In genomic region chr11:20110908-20111669, GRCh38 we compare ENCODE assay signal across 8 cellular contexts. TPM values are rescaled to one million over a fixed set of nuclear protein-coding genes. Genes with fewer than 3 reads are reported as not detected.
A peak's percentile ranks its signal among the peaks of the same experiment; 100 is the strongest.
DNase-seq lines count a peak whose midpoint lies in the region; ATAC-seq and TF ChIP-seq lines count a peak whose summit lies in the region.

No MANE protein-coding gene starts in this region.

- no peaks in the 10 kb centered on the region for H3K27me3 ChIP-seq in uterus

- intact Hi-C loops in activated CD4-positive, alpha-beta T cell treated with anti-CD3 and anti-CD28 coated beads, Interleukin-2, amount 10 ng/mL, durations not matched to agents 24 days and 14 days (cut with micrococcal nuclease), result loop anchor here (1.0 to 5.0 kb wide), 2 partner anchors 160 to 174 kb away; no protein-coding TSS in a partner anchor
- intact Hi-C loops in uterus (cut with DNase I; ENCODE audit: low total_unique reads), result loop anchor here (10.0 kb wide), 1 partner anchor 56 kb away; no protein-coding TSS in a partner anchor

- H3K36me3 Mint-ChIP-seq in activated CD4-positive, alpha-beta T cell treated with anti-CD3 and anti-CD28 coated beads, Interleukin-2, amount 10 ng/mL, durations not matched to agents 24 days and 14 days (ENCODE audit: low read depth), result no peaks in the 10 kb centered on the region
- H3K36me3 Mint-ChIP-seq in nephron progenitor cell (ENCODE audit: low read depth), result peaks cover 48% of the 10 kb centered on the region

- TF ChIP-seq CTCF in AG09319 (IDR thresholded peaks at IDR 0.05; ENCODE audit: low read depth, low read length), result peak; percentile 89
- peak; percentile 92 for TF ChIP-seq CTCF in nephron progenitor cell (IDR thresholded peaks at IDR 0.05)
- TF ChIP-seq CTCF in uterus (IDR thresholded peaks at IDR 0.05), result peak; percentile 48 to 69 (median 58)

- no peaks in the 10 kb centered on the region for H3K9me3 Mint-ChIP-seq in activated CD4-positive, alpha-beta T cell treated with anti-CD3 and anti-CD28 coated beads, Interleukin-2, amount 10 ng/mL, durations not matched to agents 24 days and 14 days
- no peaks in the 10 kb centered on the region for H3K9me3 Mint-ChIP-seq in nephron progenitor cell

- H3K27me3 Mint-ChIP-seq in activated CD4-positive, alpha-beta T cell treated with anti-CD3 and anti-CD28 coated beads, Interleukin-2, amount 10 ng/mL, durations not matched to agents 24 days and 14 days, result no peaks in the 10 kb centered on the region
- H3K27me3 Mint-ChIP-seq in nephron progenitor cell (ENCODE audit: low read depth, poor library complexity), result peaks cover 6% of the 10 kb centered on the region

- no peak overlapping the region for H3K27ac Mint-ChIP-seq in activated CD4-positive, alpha-beta T cell treated with anti-CD3 and anti-CD28 coated beads, Interleukin-2, amount 10 ng/mL, durations not matched to agents 24 days and 14 days
- H3K27ac Mint-ChIP-seq in nephron progenitor cell, result peak overlapping the region; percentile 16

- peak overlapping the region; percentile 84 to 91 for H3K27ac ChIP-seq in uterus

- no peaks in the 10 kb centered on the region for H3K4me1 ChIP-seq in uterus

- no peak overlapping the region for H3K4me3 ChIP-seq in uterus

- no peak overlapping the region for H3K4me3 Mint-ChIP-seq in activated CD4-positive, alpha-beta T cell treated with anti-CD3 and anti-CD28 coated beads, Interleukin-2, amount 10 ng/mL, durations not matched to agents 24 days and 14 days
- no peak overlapping the region for H3K4me3 Mint-ChIP-seq in nephron progenitor cell

- no peaks in the 10 kb centered on the region for H3K9me3 ChIP-seq in uterus

- no peak for TF ChIP-seq POLR2A in erythroblast (IDR thresholded peaks at IDR 0.05; ENCODE audit: low read length)
- TF ChIP-seq POLR2A in uterus (IDR thresholded peaks at IDR 0.05), result no peak

- H3K36me3 ChIP-seq in uterus, result no peaks in the 10 kb centered on the region

- H3K4me1 Mint-ChIP-seq in activated CD4-positive, alpha-beta T cell treated with anti-CD3 and anti-CD28 coated beads, Interleukin-2, amount 10 ng/mL, durations not matched to agents 24 days and 14 days, result peaks cover 1% of the 10 kb centered on the region
- H3K4me1 Mint-ChIP-seq in nephron progenitor cell, result peaks cover 16% of the 10 kb centered on the region

- ATAC-seq in GM18517 (IDR thresholded peaks at IDR 0.05; ENCODE audit: unreplicated experiment), result peak; percentile 89
- peak; percentile 90 for ATAC-seq in HG02973 (IDR thresholded peaks at IDR 0.05; ENCODE audit: unreplicated experiment)

- DNase-seq in AG09319 (ENCODE audit: extremely low read depth, low read depth) (no peak), NCI-H2081 treated with DMSO at 0.1 percent for 48 hours (lab: John Stamatoyannopoulos, UW) (peak; percentile 46), erythroblast (lab: John Stamatoyannopoulos, UW) (peak; percentile 55 to 67), nephron progenitor cell (peak; percentile 63), uterus (peak in 1 of 2 donors; percentile 49)
- peak; percentile 82 for DNase-seq in activated CD4-positive, alpha-beta T cell treated with anti-CD3 and anti-CD28 coated beads, Interleukin-2, amount 10 ng/mL, durations not matched to agents 24 days and 14 days

RNA-seq across cellular contexts. Expression of gene DBX1, which starts 49.2 kb away (rescaled TPM):
- not detected in 2 replicates for total RNA-seq in activated CD4-positive, alpha-beta T cell treated with anti-CD3 and anti-CD28 coated beads, Interleukin-2, amount 10 ng/mL, durations not matched to agents 24 days and 14 days
- not detected for total RNA-seq in uterus
